Comparison of ENCODE assay signal across 1 cellular context in the genomic region with DNA sequence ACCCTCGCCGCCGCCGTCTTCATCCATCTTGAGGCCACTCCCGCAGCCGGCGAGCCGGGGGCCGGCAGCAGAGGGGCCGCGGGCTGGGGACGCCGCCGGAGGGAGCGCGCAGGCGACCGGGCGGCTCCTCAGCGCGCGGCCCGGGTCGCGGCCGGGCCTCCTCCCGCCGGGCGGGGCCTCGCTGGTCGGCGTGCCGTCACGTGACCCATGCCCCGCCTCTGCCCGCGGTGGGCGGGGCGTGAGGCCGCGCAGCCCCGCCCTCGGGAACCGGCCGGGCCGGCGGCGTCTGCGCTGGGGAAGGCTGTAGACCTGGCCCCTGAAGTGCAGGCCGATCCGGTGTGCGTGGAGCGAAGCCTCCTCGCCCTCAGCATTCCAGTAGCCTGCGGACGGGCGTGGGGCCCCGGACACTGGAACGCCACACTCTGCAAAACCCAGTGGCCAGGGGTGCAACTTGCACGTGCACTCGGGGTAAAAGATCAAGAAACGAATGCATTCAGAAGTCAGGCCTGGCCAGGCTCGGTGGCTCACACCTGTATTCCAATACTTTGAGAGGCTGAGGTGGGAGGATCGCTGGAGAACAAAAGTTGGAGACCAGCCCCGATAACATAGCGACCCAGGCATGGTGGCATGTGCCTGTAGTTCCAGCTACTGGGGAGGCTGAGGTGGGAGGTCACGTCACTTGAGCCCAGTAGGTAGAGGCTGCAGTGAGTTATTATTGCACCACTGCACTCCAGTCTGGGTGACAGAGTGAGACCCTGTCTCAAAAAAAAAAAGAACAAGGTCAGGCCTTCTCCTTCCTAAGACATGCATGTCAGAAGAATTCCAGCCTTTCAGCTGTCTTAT.
TF ChIP-seq lines count a peak whose summit lies in the region.

A gene with protein sequence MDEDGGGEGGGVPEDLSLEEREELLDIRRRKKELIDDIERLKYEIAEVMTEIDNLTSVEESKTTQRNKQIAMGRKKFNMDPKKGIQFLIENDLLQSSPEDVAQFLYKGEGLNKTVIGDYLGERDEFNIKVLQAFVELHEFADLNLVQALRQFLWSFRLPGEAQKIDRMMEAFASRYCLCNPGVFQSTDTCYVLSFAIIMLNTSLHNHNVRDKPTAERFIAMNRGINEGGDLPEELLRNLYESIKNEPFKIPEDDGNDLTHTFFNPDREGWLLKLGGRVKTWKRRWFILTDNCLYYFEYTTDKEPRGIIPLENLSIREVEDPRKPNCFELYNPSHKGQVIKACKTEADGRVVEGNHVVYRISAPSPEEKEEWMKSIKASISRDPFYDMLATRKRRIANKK (minus strand): TSS at position 144 of the 843 bp plus-strand sequence. CDS start 117 bp downstream, at position 27.

TF ChIP-seq in K562, 482 proteins besides CTCF, POLR2A, EP300 and RAD21 (continued from another document and continues in another):
- TF ChIP-seq IFI16 (CRISPR knock-in tag; IDR thresholded peaks at IDR 0.05), result no peak
- TF ChIP-seq, protein P1, sequence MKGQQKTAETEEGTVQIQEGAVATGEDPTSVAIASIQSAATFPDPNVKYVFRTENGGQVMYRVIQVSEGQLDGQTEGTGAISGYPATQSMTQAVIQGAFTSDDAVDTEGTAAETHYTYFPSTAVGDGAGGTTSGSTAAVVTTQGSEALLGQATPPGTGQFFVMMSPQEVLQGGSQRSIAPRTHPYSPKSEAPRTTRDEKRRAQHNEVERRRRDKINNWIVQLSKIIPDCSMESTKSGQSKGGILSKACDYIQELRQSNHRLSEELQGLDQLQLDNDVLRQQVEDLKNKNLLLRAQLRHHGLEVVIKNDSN (CRISPR knock-in tag; IDR thresholded peaks at IDR 0.05), result peak; percentile 78
- no peak for TF ChIP-seq CAMTA2 (CRISPR knock-in tag; conservative IDR thresholded peaks at IDR 0.05)
- TF ChIP-seq GTF2E2 (tag; IDR thresholded peaks at IDR 0.05), result no peak
- peak; percentile 76; the same call in 1 of the 2 replicates for TF ChIP-seq PHF8 (IDR thresholded peaks at IDR 0.05; ENCODE audit: borderline replicate concordance, low read length)
- TF ChIP-seq, protein P2, sequence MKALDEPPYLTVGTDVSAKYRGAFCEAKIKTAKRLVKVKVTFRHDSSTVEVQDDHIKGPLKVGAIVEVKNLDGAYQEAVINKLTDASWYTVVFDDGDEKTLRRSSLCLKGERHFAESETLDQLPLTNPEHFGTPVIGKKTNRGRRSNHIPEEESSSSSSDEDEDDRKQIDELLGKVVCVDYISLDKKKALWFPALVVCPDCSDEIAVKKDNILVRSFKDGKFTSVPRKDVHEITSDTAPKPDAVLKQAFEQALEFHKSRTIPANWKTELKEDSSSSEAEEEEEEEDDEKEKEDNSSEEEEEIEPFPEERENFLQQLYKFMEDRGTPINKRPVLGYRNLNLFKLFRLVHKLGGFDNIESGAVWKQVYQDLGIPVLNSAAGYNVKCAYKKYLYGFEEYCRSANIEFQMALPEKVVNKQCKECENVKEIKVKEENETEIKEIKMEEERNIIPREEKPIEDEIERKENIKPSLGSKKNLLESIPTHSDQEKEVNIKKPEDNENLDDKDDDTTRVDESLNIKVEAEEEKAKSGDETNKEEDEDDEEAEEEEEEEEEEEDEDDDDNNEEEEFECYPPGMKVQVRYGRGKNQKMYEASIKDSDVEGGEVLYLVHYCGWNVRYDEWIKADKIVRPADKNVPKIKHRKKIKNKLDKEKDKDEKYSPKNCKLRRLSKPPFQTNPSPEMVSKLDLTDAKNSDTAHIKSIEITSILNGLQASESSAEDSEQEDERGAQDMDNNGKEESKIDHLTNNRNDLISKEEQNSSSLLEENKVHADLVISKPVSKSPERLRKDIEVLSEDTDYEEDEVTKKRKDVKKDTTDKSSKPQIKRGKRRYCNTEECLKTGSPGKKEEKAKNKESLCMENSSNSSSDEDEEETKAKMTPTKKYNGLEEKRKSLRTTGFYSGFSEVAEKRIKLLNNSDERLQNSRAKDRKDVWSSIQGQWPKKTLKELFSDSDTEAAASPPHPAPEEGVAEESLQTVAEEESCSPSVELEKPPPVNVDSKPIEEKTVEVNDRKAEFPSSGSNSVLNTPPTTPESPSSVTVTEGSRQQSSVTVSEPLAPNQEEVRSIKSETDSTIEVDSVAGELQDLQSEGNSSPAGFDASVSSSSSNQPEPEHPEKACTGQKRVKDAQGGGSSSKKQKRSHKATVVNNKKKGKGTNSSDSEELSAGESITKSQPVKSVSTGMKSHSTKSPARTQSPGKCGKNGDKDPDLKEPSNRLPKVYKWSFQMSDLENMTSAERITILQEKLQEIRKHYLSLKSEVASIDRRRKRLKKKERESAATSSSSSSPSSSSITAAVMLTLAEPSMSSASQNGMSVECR (CRISPR knock-in tag; IDR thresholded peaks at IDR 0.05), result 0 out of 2 replicates have a peak, but pooled peaks have one; percentile 25
- TF ChIP-seq GATAD2B (IDR thresholded peaks at IDR 0.05; ENCODE audit: borderline replicate concordance), result peak; percentile 74
- TF ChIP-seq ERF (CRISPR knock-in tag; IDR thresholded peaks at IDR 0.05), result 0 out of 2 replicates have a peak, but pooled peaks have one; percentile 37
- TF ChIP-seq, protein P3, sequence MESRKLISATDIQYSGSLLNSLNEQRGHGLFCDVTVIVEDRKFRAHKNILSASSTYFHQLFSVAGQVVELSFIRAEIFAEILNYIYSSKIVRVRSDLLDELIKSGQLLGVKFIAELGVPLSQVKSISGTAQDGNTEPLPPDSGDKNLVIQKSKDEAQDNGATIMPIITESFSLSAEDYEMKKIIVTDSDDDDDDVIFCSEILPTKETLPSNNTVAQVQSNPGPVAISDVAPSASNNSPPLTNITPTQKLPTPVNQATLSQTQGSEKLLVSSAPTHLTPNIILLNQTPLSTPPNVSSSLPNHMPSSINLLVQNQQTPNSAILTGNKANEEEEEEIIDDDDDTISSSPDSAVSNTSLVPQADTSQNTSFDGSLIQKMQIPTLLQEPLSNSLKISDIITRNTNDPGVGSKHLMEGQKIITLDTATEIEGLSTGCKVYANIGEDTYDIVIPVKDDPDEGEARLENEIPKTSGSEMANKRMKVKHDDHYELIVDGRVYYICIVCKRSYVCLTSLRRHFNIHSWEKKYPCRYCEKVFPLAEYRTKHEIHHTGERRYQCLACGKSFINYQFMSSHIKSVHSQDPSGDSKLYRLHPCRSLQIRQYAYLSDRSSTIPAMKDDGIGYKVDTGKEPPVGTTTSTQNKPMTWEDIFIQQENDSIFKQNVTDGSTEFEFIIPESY (CRISPR knock-in tag; IDR thresholded peaks at IDR 0.05), result no peak; the same call in 1 of the 2 replicates
- TF ChIP-seq DIDO1 (tag; IDR thresholded peaks at IDR 0.05; ENCODE audit: low read depth), result no peak
- TF ChIP-seq U2AF1 (optimal IDR thresholded peaks at IDR 0.05; ENCODE audit: low read depth, low read length), result no peak
- no peak for TF ChIP-seq FOXA3 (CRISPR knock-in tag; conservative IDR thresholded peaks at IDR 0.05 in 1 of 2, IDR thresholded peaks at IDR 0.05 in 1 of 2)
- no peak for TF ChIP-seq MAFK (IDR thresholded peaks at IDR 0.05; ENCODE audit: low read length)
- TF ChIP-seq ZBTB7A (IDR thresholded peaks at IDR 0.05; ENCODE audit: borderline replicate concordance, control insufficient read depth, low read depth, low read length), result peak; percentile 89
- no peak for TF ChIP-seq STAT5A (IDR thresholded peaks at IDR 0.05; ENCODE audit: borderline replicate concordance, low read length)
- TF ChIP-seq TCF7L2 (IDR thresholded peaks at IDR 0.05; ENCODE audit: low read depth, low read length), result no peak
- TF ChIP-seq, protein P4, sequence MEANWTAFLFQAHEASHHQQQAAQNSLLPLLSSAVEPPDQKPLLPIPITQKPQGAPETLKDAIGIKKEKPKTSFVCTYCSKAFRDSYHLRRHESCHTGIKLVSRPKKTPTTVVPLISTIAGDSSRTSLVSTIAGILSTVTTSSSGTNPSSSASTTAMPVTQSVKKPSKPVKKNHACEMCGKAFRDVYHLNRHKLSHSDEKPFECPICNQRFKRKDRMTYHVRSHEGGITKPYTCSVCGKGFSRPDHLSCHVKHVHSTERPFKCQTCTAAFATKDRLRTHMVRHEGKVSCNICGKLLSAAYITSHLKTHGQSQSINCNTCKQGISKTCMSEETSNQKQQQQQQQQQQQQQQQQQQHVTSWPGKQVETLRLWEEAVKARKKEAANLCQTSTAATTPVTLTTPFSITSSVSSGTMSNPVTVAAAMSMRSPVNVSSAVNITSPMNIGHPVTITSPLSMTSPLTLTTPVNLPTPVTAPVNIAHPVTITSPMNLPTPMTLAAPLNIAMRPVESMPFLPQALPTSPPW (CRISPR knock-in tag; IDR thresholded peaks at IDR 0.05), result peak; percentile 67
- no peak for TF ChIP-seq FOXA1 (IDR thresholded peaks at IDR 0.05; ENCODE audit: borderline replicate concordance)
- TF ChIP-seq RHOXF2B (CRISPR knock-in tag; conservative IDR thresholded peaks at IDR 0.05), result no peak
- TF ChIP-seq, protein P5, sequence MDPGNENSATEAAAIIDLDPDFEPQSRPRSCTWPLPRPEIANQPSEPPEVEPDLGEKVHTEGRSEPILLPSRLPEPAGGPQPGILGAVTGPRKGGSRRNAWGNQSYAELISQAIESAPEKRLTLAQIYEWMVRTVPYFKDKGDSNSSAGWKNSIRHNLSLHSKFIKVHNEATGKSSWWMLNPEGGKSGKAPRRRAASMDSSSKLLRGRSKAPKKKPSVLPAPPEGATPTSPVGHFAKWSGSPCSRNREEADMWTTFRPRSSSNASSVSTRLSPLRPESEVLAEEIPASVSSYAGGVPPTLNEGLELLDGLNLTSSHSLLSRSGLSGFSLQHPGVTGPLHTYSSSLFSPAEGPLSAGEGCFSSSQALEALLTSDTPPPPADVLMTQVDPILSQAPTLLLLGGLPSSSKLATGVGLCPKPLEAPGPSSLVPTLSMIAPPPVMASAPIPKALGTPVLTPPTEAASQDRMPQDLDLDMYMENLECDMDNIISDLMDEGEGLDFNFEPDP (CRISPR knock-in tag; IDR thresholded peaks at IDR 0.05), result no peak
- TF ChIP-seq MCM7 (IDR thresholded peaks at IDR 0.05), result no peak
- TF ChIP-seq, protein P6, sequence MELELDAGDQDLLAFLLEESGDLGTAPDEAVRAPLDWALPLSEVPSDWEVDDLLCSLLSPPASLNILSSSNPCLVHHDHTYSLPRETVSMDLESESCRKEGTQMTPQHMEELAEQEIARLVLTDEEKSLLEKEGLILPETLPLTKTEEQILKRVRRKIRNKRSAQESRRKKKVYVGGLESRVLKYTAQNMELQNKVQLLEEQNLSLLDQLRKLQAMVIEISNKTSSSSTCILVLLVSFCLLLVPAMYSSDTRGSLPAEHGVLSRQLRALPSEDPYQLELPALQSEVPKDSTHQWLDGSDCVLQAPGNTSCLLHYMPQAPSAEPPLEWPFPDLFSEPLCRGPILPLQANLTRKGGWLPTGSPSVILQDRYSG (tag; conservative IDR thresholded peaks at IDR 0.05; ENCODE audit: low read depth), result no peak
- TF ChIP-seq CBX1 (IDR thresholded peaks at IDR 0.05; ENCODE audit: low read depth), result no peak
- no peak for TF ChIP-seq ZNF124 (CRISPR knock-in tag; IDR thresholded peaks at IDR 0.05)
- no peak for TF ChIP-seq NBN (IDR thresholded peaks at IDR 0.05; ENCODE audit: low read depth)
- TF ChIP-seq NR1H2 (CRISPR knock-in tag; IDR thresholded peaks at IDR 0.05), result no peak
- TF ChIP-seq ZNF75A (CRISPR knock-in tag; IDR thresholded peaks at IDR 0.05), result no peak
- no peak for TF ChIP-seq HSF4 (CRISPR knock-in tag; IDR thresholded peaks at IDR 0.05; ENCODE audit: borderline replicate concordance)
- TF ChIP-seq HLTF (IDR thresholded peaks at IDR 0.05), result no peak
- no peak for TF ChIP-seq PML (IDR thresholded peaks at IDR 0.05; ENCODE audit: low read length)
- 0 out of 2 replicates have a peak, but pooled peaks have one; percentile 29 for TF ChIP-seq MTA3 (IDR thresholded peaks at IDR 0.05; ENCODE audit: borderline replicate concordance)
- 0 out of 2 replicates have a peak, but pooled peaks have one; percentile 22 for TF ChIP-seq ZNF766 (CRISPR knock-in tag; conservative IDR thresholded peaks at IDR 0.05)
- peak; percentile 85 for TF ChIP-seq CCNT2 (IDR thresholded peaks at IDR 0.05; ENCODE audit: borderline replicate concordance, extremely low read depth, insufficient read length, low read depth, low read length)
- TF ChIP-seq MEF2D (tag; conservative IDR thresholded peaks at IDR 0.05; ENCODE audit: low read depth), result no peak
- TF ChIP-seq, protein P7, sequence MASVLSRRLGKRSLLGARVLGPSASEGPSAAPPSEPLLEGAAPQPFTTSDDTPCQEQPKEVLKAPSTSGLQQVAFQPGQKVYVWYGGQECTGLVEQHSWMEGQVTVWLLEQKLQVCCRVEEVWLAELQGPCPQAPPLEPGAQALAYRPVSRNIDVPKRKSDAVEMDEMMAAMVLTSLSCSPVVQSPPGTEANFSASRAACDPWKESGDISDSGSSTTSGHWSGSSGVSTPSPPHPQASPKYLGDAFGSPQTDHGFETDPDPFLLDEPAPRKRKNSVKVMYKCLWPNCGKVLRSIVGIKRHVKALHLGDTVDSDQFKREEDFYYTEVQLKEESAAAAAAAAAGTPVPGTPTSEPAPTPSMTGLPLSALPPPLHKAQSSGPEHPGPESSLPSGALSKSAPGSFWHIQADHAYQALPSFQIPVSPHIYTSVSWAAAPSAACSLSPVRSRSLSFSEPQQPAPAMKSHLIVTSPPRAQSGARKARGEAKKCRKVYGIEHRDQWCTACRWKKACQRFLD (CRISPR knock-in tag; IDR thresholded peaks at IDR 0.05), result no peak
- TF ChIP-seq ZNF830 (CRISPR knock-in tag; IDR thresholded peaks at IDR 0.05), result no peak
- TF ChIP-seq RFX7 (CRISPR knock-in tag; IDR thresholded peaks at IDR 0.05), result no peak
- TF ChIP-seq, protein P8, sequence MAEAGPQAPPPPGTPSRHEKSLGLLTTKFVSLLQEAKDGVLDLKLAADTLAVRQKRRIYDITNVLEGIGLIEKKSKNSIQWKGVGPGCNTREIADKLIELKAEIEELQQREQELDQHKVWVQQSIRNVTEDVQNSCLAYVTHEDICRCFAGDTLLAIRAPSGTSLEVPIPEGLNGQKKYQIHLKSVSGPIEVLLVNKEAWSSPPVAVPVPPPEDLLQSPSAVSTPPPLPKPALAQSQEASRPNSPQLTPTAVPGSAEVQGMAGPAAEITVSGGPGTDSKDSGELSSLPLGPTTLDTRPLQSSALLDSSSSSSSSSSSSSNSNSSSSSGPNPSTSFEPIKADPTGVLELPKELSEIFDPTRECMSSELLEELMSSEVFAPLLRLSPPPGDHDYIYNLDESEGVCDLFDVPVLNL (CRISPR knock-in tag; IDR thresholded peaks at IDR 0.05; ENCODE audit: low read depth), result no peak
- TF ChIP-seq ZNF347 (CRISPR knock-in tag; IDR thresholded peaks at IDR 0.05; ENCODE audit: low read depth), result no peak
- TF ChIP-seq HMG20B (CRISPR knock-in tag; IDR thresholded peaks at IDR 0.05), result no peak
- TF ChIP-seq TCF3 (CRISPR knock-in tag; IDR thresholded peaks at IDR 0.05), result no peak
- TF ChIP-seq, protein P9, sequence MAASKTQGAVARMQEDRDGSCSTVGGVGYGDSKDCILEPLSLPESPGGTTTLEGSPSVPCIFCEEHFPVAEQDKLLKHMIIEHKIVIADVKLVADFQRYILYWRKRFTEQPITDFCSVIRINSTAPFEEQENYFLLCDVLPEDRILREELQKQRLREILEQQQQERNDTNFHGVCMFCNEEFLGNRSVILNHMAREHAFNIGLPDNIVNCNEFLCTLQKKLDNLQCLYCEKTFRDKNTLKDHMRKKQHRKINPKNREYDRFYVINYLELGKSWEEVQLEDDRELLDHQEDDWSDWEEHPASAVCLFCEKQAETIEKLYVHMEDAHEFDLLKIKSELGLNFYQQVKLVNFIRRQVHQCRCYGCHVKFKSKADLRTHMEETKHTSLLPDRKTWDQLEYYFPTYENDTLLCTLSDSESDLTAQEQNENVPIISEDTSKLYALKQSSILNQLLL (CRISPR knock-in tag; IDR thresholded peaks at IDR 0.05; ENCODE audit: borderline replicate concordance), result no peak
- TF ChIP-seq ZNF444 (CRISPR knock-in tag; IDR thresholded peaks at IDR 0.05), result no peak
- no peak for TF ChIP-seq ZNF699 (CRISPR knock-in tag; IDR thresholded peaks at IDR 0.05; ENCODE audit: insufficient replicate concordance)
